In genomic region chr6:42091718-42092023, GRCh38 we compare ENCODE assay signal across 17 cellular contexts. TPM values are rescaled to one million over a fixed set of nuclear protein-coding genes. Genes with fewer than 3 reads are reported as not detected.
A peak's percentile ranks its signal among the peaks of the same experiment; 100 is the strongest.
DNase-seq lines count a peak whose midpoint lies in the region; ATAC-seq and TF ChIP-seq lines count a peak whose summit lies in the region.
"Had no signal": no experiment of that assay in that cellular context is flagged by ENCODE, and none has a peak within 500 bp of the region (broad histone marks: within the 10 kb centered on the region; RNA-seq: fewer than 3 reads in every experiment).

No MANE protein-coding gene starts in this region.

- H3K27me3 ChIP-seq in right cardiac atrium (ENCODE audit: control insufficient read depth, insufficient read depth) (no peaks in the 10 kb centered on the region), right atrium auricular region (no peaks in the 10 kb centered on the region), lower lobe of right lung (ENCODE audit: low read depth) (no peaks in the 10 kb centered on the region), SK-N-SH (ENCODE audit: insufficient read depth) (no peaks in the 10 kb centered on the region)

- H3K36me3 ChIP-seq in right atrium auricular region (no peaks in the 10 kb centered on the region), lower lobe of right lung (no peaks in the 10 kb centered on the region), SK-N-SH (replicated peaks in 1 of 2; ENCODE audit: control insufficient read depth in 1 of 2, insufficient read depth in 2 of 2, low read length in 1 of 2) (no peaks in the 10 kb centered on the region)

- no peak for TF ChIP-seq CTCF in right atrium auricular region (IDR thresholded peaks at IDR 0.05)
- no peak for TF ChIP-seq CTCF in lower lobe of right lung (IDR thresholded peaks at IDR 0.05)
- no peak for TF ChIP-seq CTCF in SK-N-SH (IDR thresholded peaks at IDR 0.05)
- TF ChIP-seq CTCF in foreskin fibroblast (IDR thresholded peaks at IDR 0.05; ENCODE audit: low read depth, low read length), result no peak

- POLR2A ChIA-PET in SK-N-SH (lab: Yijun Ruan, JAX), result no interaction called here

- TF ChIP-seq POLR2A in erythroblast (IDR thresholded peaks at IDR 0.05; ENCODE audit: low read length), result no peak

- intact Hi-C loops in right cardiac atrium (cut with DNase I), result no loop called here
- intact Hi-C loops in lower lobe of right lung (cut with DNase I), result no loop called here

- 85% methylated on average over 9 of the region's 9 CpGs for WGBS in right cardiac atrium
- WGBS in SK-N-SH (ENCODE audit: low lambda C conversion rate), result 87% methylated on average over 9 of the region's 9 CpGs

- no peaks in the 10 kb centered on the region for H3K4me1 ChIP-seq in right cardiac atrium (ENCODE audit: control insufficient read depth, insufficient read depth, low read length)
- H3K4me1 ChIP-seq in right atrium auricular region, result peaks cover 0 to 14% of the 10 kb centered on the region in 2 donors
- H3K4me1 ChIP-seq in lower lobe of right lung, result no peaks in the 10 kb centered on the region
- no peaks in the 10 kb centered on the region for H3K4me1 ChIP-seq in SK-N-SH (ENCODE audit: control insufficient read depth in 1 of 2, insufficient read depth in 2 of 2, low read depth in 1 of 2, low read length in 1 of 2)

- TF ChIP-seq EP300 in SK-N-SH (IDR thresholded peaks at IDR 0.05; ENCODE audit: borderline replicate concordance in 1 of 2, low read depth in 1 of 2, low read length in 1 of 2), result no peak

- no peak overlapping the region for H3K9ac ChIP-seq in SK-N-SH

- TF ChIP-seq RAD21 in SK-N-SH (IDR thresholded peaks at IDR 0.05; ENCODE audit: low read length), result no peak

- H3K4me3 ChIP-seq in right cardiac atrium (ENCODE audit: low read length) (no peak overlapping the region), right atrium auricular region (no peak overlapping the region), lower lobe of right lung (no peak overlapping the region), SK-N-SH (ENCODE audit: low read depth in 2 of 2, low read length in 1 of 2) (no peak overlapping the region), foreskin fibroblast (ENCODE audit: low read depth in 1 of 2, low read length in 2 of 2) (no peak overlapping the region)

- H4K20me1 ChIP-seq in SK-N-SH (ENCODE audit: insufficient read depth), result no peaks in the 10 kb centered on the region

- H3K27ac ChIP-seq in right cardiac atrium (ENCODE audit: low read length) (peak overlapping the region; percentile 25), right atrium auricular region (peak overlapping the region in 1 of 2 donors; percentile 14), lower lobe of right lung (no peak overlapping the region), SK-N-SH (ENCODE audit: low read depth in 2 of 2, low read length in 1 of 2) (no peak overlapping the region)

- H3K79me2 ChIP-seq in SK-N-SH (ENCODE audit: insufficient read depth), result no peaks in the 10 kb centered on the region

- no peak overlapping the region for H2AFZ ChIP-seq in SK-N-SH (ENCODE audit: low read depth)

- H3F3A ChIP-seq in SK-N-SH (replicated peaks; ENCODE audit: insufficient read depth), result peaks cover 4% of the 10 kb centered on the region

- H3K9me3 ChIP-seq in right cardiac atrium (ENCODE audit: control insufficient read depth, low read length), result no peaks in the 10 kb centered on the region
- no peaks in the 10 kb centered on the region for H3K9me3 ChIP-seq in right atrium auricular region
- H3K9me3 ChIP-seq in lower lobe of right lung, result no peaks in the 10 kb centered on the region
- no peaks in the 10 kb centered on the region for H3K9me3 ChIP-seq in SK-N-SH

- H3K9me2 ChIP-seq in SK-N-SH, result no peaks in the 10 kb centered on the region

- no peak overlapping the region for H3K4me2 ChIP-seq in SK-N-SH

- CTCF ChIA-PET in SK-N-SH (lab: Yijun Ruan, JAX), result interaction anchor here (1.0 to 2.0 kb wide), 4 partner anchors 13 to 123 kb away, joined by 3 to 6 read pairs (median 4); no protein-coding TSS in a partner anchor

- DNase-seq in right cardiac atrium (no peak), right atrium auricular region (ENCODE audit: low spot score) (no peak), erythroblast (lab: John Stamatoyannopoulos, UW) (peak; percentile 35 to 45), lower lobe of right lung (no peak), SK-N-SH (no peak), foreskin fibroblast (no peak)
- DNase-seq in stimulated activated naive CD4-positive, alpha-beta T cell (lab: John Stamatoyannopoulos, UW), result no peak
- DNase-seq: C1 segment of cervical spinal cord, HCEC 1CT, NCI-H1417 treated with DMSO at 0.1 percent for 48 hours, NCI-H2081 treated with DMSO at 0.1 percent for 48 hours, NCI-H446 treated with DMSO at 0.1 percent for 48 hours, NCI-H774, Right ventricle myocardium superior had no signal

- ATAC-seq in right cardiac atrium, result no peak
- peak; percentile 59 to 61 for ATAC-seq in lower lobe of right lung
- ATAC-seq in HG02884 (IDR thresholded peaks at IDR 0.05; ENCODE audit: unreplicated experiment), result no peak
- ATAC-seq: SK-N-SH treated with all-trans-retinoic acid at 6 μM for 48 hours had no signal

TF ChIP-seq in SK-N-SH, 30 proteins besides CTCF, POLR2A, EP300 and RAD21:
- no peak for TF ChIP-seq SMC3 (IDR thresholded peaks at IDR 0.05; ENCODE audit: low read depth, low read length)
- no peak for TF ChIP-seq ELF1 (IDR thresholded peaks at IDR 0.05)
- TF ChIP-seq TEAD4 (IDR thresholded peaks at IDR 0.05; ENCODE audit: borderline replicate concordance, insufficient read depth), result no peak
- TF ChIP-seq YY1 (IDR thresholded peaks at IDR 0.05; ENCODE audit: low read depth), result no peak
- TF ChIP-seq RFX5 (IDR thresholded peaks at IDR 0.05; ENCODE audit: low read length), result no peak
- TF ChIP-seq MEF2A (IDR thresholded peaks at IDR 0.05; ENCODE audit: borderline replicate concordance, low read depth), result no peak
- no peak for TF ChIP-seq RCOR1 (IDR thresholded peaks at IDR 0.05; ENCODE audit: low read length)
- TF ChIP-seq NRF1 (IDR thresholded peaks at IDR 0.05; ENCODE audit: low read depth, low read length), result no peak
- no peak for TF ChIP-seq MXI1 (IDR thresholded peaks at IDR 0.05; ENCODE audit: low read depth, low read length)
- TF ChIP-seq FOSL2 (IDR thresholded peaks at IDR 0.05; ENCODE audit: borderline replicate concordance, low read depth), result no peak

RNA-seq across cellular contexts. Expression of gene TAF8, which starts 41.3 kb away (rescaled TPM):
- total RNA-seq in right cardiac atrium (10 to 100 TPM; 21.6 to 29.6 (median 26.9) TPM), right atrium auricular region (10 to 100 TPM; 21.9 to 35.8 TPM), lower lobe of right lung (35.1 TPM)
- polyA plus RNA-seq in right cardiac atrium (21.8 TPM), SK-N-SH (2012; rRNA removed) (21.7 and 27.8 TPM in 2 replicates)
- 16.9 and 17.1 TPM in 2 replicates for polyA plus RNA-seq in SK-N-SH (2012; cell fraction: cytosol; rRNA removed)
- 24.3 and 33.4 TPM in 2 replicates for polyA plus RNA-seq in SK-N-SH (2012; cell fraction: nucleus; rRNA removed)

RNA-seq across cellular contexts. Expression of gene C6orf132, which starts 50.7 kb away (rescaled TPM):
- total RNA-seq in right cardiac atrium (1 to 10 TPM in 3 of 4 donors, under 1 TPM in 1; 0.64 to 2.4 (median 1.6) TPM), right atrium auricular region (1 to 10 TPM; 1.9 to 2.8 TPM), lower lobe of right lung (13.5 TPM)
- polyA plus RNA-seq in right cardiac atrium (1.8 TPM), SK-N-SH (2012; rRNA removed) (not detected in 2 replicates)
- not detected in 2 replicates for polyA plus RNA-seq in SK-N-SH (2012; cell fraction: cytosol; rRNA removed)
- polyA plus RNA-seq in SK-N-SH (2012; cell fraction: nucleus; rRNA removed), result not detected in 2 replicates
- total RNA-seq: A172 had no signal

Comparison
In these comparisons a context has a peak if more than half of its experiments do, and no peak if none do; other contexts are left out.
1. ATAC-seq: peak in lower lobe of right lung (2 of 2); none in right cardiac atrium (0 of 2) and HG02884 (single experiment).
2. DNase-seq: peak in erythroblast (2 of 2); none in right cardiac atrium (0 of 3), right atrium auricular region (single experiment), lower lobe of right lung (single experiment), SK-N-SH (single experiment), foreskin fibroblast (0 of 2) and stimulated activated naive CD4-positive, alpha-beta T cell (0 of 6).